Comparison of ENCODE assay signal across 10 cellular contexts in the genomic region with DNA sequence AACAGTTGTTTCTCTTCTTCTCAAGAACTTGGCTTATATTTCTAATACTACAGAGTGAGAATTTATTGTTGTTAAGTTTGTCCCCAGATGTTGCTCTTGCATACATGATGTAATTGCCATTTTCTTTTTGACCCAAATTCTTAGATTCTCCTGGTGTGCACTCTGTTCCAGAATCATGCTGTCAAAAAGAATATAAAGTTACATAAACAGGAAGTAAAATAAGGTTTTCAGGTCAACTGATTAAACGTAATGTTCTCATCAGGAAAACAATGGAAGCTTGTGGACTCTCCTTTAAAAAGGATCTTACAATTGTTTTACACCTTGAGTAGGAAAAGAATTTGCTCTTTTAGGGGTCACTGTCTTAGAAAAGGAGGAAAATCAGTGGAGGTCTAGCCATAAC.
DNase-seq lines count a peak whose midpoint lies in the region; ATAC-seq and TF ChIP-seq lines count a peak whose summit lies in the region.
"Had no signal": no experiment of that assay in that cellular context is flagged by ENCODE, and none has a peak within 500 bp of the region (broad histone marks: within the 10 kb centered on the region; RNA-seq: fewer than 3 reads in every experiment).

No MANE protein-coding gene starts in this region.

- peak overlapping the region in 1 of 2 donors; percentile 44 for H3K9ac ChIP-seq in mucosa of rectum (ENCODE audit: low read depth in 1 of 2, low read length in 2 of 2)

- peaks cover 73% of the 10 kb centered on the region for H3K4me1 Mint-ChIP-seq in activated naive CD4-positive, alpha-beta T cell treated with anti-CD3 and anti-CD28 coated beads, Interleukin-2, amount 50 U/mL, for 24 hours

- no peaks in the 10 kb centered on the region for H3K27me3 Mint-ChIP-seq in activated naive CD4-positive, alpha-beta T cell treated with anti-CD3 and anti-CD28 coated beads, Interleukin-2, amount 50 U/mL, for 24 hours

- no peak for TF ChIP-seq CTCF in upper lobe of left lung (IDR thresholded peaks at IDR 0.05)

- H3K36me3 ChIP-seq in mucosa of rectum (ENCODE audit: control insufficient read depth in 2 of 2, insufficient read depth in 2 of 2, low read length in 2 of 2) (peaks cover 0 to 3% of the 10 kb centered on the region in 2 donors), upper lobe of left lung (peaks cover 0 to 22% (median 3%) of the 10 kb centered on the region in 4 donors)

- no peaks in the 10 kb centered on the region for H3K9me3 Mint-ChIP-seq in activated naive CD4-positive, alpha-beta T cell treated with anti-CD3 and anti-CD28 coated beads, Interleukin-2, amount 50 U/mL, for 24 hours

- H3K27ac Mint-ChIP-seq in activated naive CD4-positive, alpha-beta T cell treated with anti-CD3 and anti-CD28 coated beads, Interleukin-2, amount 50 U/mL, for 24 hours = peak overlapping the region; percentile 93

- H3K4me3 Mint-ChIP-seq in activated naive CD4-positive, alpha-beta T cell treated with anti-CD3 and anti-CD28 coated beads, Interleukin-2, amount 50 U/mL, for 24 hours = peak overlapping the region; percentile 89

- peaks cover 32% of the 10 kb centered on the region for H3K36me3 Mint-ChIP-seq in activated naive CD4-positive, alpha-beta T cell treated with anti-CD3 and anti-CD28 coated beads, Interleukin-2, amount 50 U/mL, for 24 hours

- H3K27ac ChIP-seq in mucosa of rectum (ENCODE audit: low read depth in 2 of 2, low read length in 2 of 2) (peak overlapping the region; percentile 38 to 50), upper lobe of left lung (peak overlapping the region; percentile 75 to 86 (median 80))

- H3K4me3 ChIP-seq in mucosa of rectum (ENCODE audit: low read length in 2 of 2) (no peak overlapping the region), upper lobe of left lung (peak overlapping the region in 1 of 4 donors; percentile 35)
- H3K4me3 ChIP-seq: K562 had no signal

- H3K9me3 ChIP-seq in mucosa of rectum (ENCODE audit: control insufficient read depth in 2 of 2, low read length in 2 of 2) = no peaks in the 10 kb centered on the region
- H3K9me3 ChIP-seq in upper lobe of left lung = no peaks in the 10 kb centered on the region

- peaks cover 11 to 13% of the 10 kb centered on the region in 2 donors for H3K4me1 ChIP-seq in mucosa of rectum (ENCODE audit: control insufficient read depth in 2 of 2, insufficient read depth in 2 of 2, low read length in 2 of 2)
- peaks cover 10 to 22% (median 19%) of the 10 kb centered on the region in 4 donors for H3K4me1 ChIP-seq in upper lobe of left lung

- TF ChIP-seq POLR2A in upper lobe of left lung (IDR thresholded peaks at IDR 0.05) = no peak

- ATAC-seq in upper lobe of left lung (ENCODE audit: low FRiP score in 2 of 2) = no peak

- DNase-seq in activated naive CD4-positive, alpha-beta T cell treated with Interleukin-2 at 50 U/mL for 16 hours = no peak
- DNase-seq in central memory CD4-positive, alpha-beta T cell = peak; percentile 27
- DNase-seq in upper lobe of left lung = no peak
- DNase-seq in SHP77 (lab: John Stamatoyannopoulos, UW) = no peak
- DNase-seq in GM03348 (ENCODE audit: low spot score) = no peak
- DNase-seq in activated gamma-delta T cell treated with Interleukin-2 at 50 U/mL for 16 hours = no peak
- DNase-seq: posterior cingulate gyrus had no signal

- no peak for TF ChIP-seq EP300 in upper lobe of left lung (IDR thresholded peaks at IDR 0.05)

- H3K27me3 ChIP-seq in mucosa of rectum (ENCODE audit: control insufficient read depth in 2 of 2, insufficient read depth in 2 of 2, low read length in 2 of 2) (no peaks in the 10 kb centered on the region), upper lobe of left lung (no peaks in the 10 kb centered on the region)

- 9 to 17% methylated on average over 1 of the region's 1 CpG for WGBS in upper lobe of left lung, 2 donors
